8 cellular contexts compared by ENCODE assay signal in the genomic region with DNA sequence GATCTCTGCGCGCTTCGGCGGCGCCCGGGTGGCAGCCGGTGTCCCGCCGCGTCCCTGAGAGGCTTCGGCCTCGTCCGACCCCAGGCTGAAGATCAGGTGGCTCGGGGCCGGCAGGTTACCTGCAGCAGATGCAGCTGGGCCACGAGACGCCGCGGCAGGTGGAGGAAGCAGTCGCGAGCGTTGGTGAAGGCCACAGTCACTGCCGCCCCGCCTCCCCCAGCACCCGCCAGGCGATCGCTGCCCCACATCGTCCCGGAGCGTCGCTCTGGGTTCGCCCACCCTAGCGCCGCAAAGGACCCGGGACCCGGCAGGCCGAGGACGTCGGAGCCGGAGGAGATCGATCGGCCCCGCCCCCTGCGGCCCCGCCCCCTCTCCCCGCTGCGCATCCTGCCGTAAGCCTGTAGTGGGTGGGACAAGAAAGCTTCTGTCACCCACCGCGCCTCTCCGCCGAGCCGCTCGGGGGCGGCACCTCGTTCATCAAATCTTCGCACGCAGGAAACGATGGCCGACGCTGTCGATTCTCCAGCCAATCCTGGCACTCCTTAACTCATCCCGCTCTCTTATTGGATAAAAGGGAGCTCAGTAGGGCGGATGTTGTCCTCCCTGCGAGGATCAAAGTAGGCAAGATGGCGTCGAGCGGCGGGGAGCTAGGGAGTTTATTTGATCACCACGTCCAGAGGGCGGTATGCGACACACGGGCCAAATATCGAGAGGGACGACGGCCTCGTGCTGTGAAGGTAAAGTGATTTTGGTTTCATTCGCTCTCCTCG. TPM values are rescaled to one million over a fixed set of nuclear protein-coding genes. Genes with fewer than 3 reads are reported as not detected.
DNase-seq lines count a peak whose midpoint lies in the region; ATAC-seq and TF ChIP-seq lines count a peak whose summit lies in the region.

A gene (minus strand): TSS at position 333 of the 770 bp plus-strand sequence. CDS start 85 bp downstream, at position 248.
A gene (plus strand): TSS at position 608 of the 770 bp plus-strand sequence. CDS start 19 bp downstream, at position 627.

- TF ChIP-seq POLR2A in GM18505 (IDR thresholded peaks at IDR 0.05; ENCODE audit: borderline replicate concordance, extremely low read depth, insufficient read depth, insufficient read length) (peak; percentile 90), uterus (IDR thresholded peaks at IDR 0.05) (peak; percentile 21 to 55)

- peaks cover 28% of the 10 kb centered on the region for H3K36me3 Mint-ChIP-seq in T-helper 2 cell treated with Interferon-gamma antibody and Interleukin-4, amounts not matched to agents 5 μg/mL and 100 μg/mL, for 36 hours (ENCODE audit: low read depth)

- intact Hi-C loops in ascending aorta (cut with DNase I) (loop anchor here (1.0 to 5.0 kb wide), 5 partner anchors 59 to 704 kb away; a partner anchor contains a TSS), right cardiac atrium (cut with DNase I) (no loop called here), uterus (cut with DNase I; ENCODE audit: low total_unique reads) (no loop called here)

- no peaks in the 10 kb centered on the region for H3K27me3 Mint-ChIP-seq in T-helper 2 cell treated with Interferon-gamma antibody and Interleukin-4, amounts not matched to agents 5 μg/mL and 100 μg/mL, for 36 hours (ENCODE audit: low read depth)

- peak within 1 kb of the TSS; percentile 93 for H3K4me3 Mint-ChIP-seq in T-helper 2 cell treated with Interferon-gamma antibody and Interleukin-4, amounts not matched to agents 5 μg/mL and 100 μg/mL, for 36 hours

- H3K36me3 ChIP-seq in ascending aorta (peaks cover 29 to 32% of the 10 kb centered on the region in 2 donors), uterus (no peaks in the 10 kb centered on the region)

- H3K4me3 ChIP-seq in ascending aorta (peak within 1 kb of the TSS; percentile 86 to 94), right cardiac atrium (ENCODE audit: low read length) (peak within 1 kb of the TSS; percentile 76), uterus (peak within 1 kb of the TSS; percentile 86 to 98)

- TF ChIP-seq CTCF in ascending aorta (IDR thresholded peaks at IDR 0.05) = peak in 2 of 3 experiments; percentile 36 to 48
- TF ChIP-seq CTCF in uterus (IDR thresholded peaks at IDR 0.05) = peak; percentile 16 to 67 (median 42)

- peak; percentile 99 to 100 for DNase-seq in NCI-H1930 (lab: John Stamatoyannopoulos, UW)
- peak; percentile 96 for DNase-seq in T-helper 2 cell treated with Interferon-gamma antibody and Interleukin-4, amounts not matched to agents 5 μg/mL and 100 μg/mL, for 36 hours (ENCODE audit: low spot score)
- DNase-seq in ascending aorta (ENCODE audit: low spot score in 2 of 2) = peak; percentile 90 to 98
- peak; percentile 97 to 98 (median 98) for DNase-seq in right cardiac atrium
- DNase-seq in pulmonary artery endothelial cell (ENCODE audit: low read depth, low spot score) = peak; percentile 97
- DNase-seq in uterus = peak; percentile 95 to 96

- peaks cover 24% of the 10 kb centered on the region for H3K4me1 Mint-ChIP-seq in T-helper 2 cell treated with Interferon-gamma antibody and Interleukin-4, amounts not matched to agents 5 μg/mL and 100 μg/mL, for 36 hours (ENCODE audit: low read depth)

- peak within 1 kb of the TSS; percentile 97 for H3K27ac Mint-ChIP-seq in T-helper 2 cell treated with Interferon-gamma antibody and Interleukin-4, amounts not matched to agents 5 μg/mL and 100 μg/mL, for 36 hours

- ATAC-seq in GM18505 (IDR thresholded peaks at IDR 0.05; ENCODE audit: unreplicated experiment) = peak; percentile 95
- peak; percentile 94 for ATAC-seq in HG02973 (IDR thresholded peaks at IDR 0.05; ENCODE audit: unreplicated experiment)
- peak; percentile 99 for ATAC-seq in right cardiac atrium

- H3K4me1 ChIP-seq in ascending aorta (peaks cover 9 to 18% of the 10 kb centered on the region in 2 donors), right cardiac atrium (ENCODE audit: control insufficient read depth, insufficient read depth, low read length) (no peaks in the 10 kb centered on the region), uterus (no peaks in the 10 kb centered on the region)

- no peaks in the 10 kb centered on the region for H3K9me3 Mint-ChIP-seq in T-helper 2 cell treated with Interferon-gamma antibody and Interleukin-4, amounts not matched to agents 5 μg/mL and 100 μg/mL, for 36 hours

- H3K27me3 ChIP-seq in ascending aorta (no peaks in the 10 kb centered on the region), right cardiac atrium (ENCODE audit: control insufficient read depth, insufficient read depth) (no peaks in the 10 kb centered on the region), uterus (no peaks in the 10 kb centered on the region)

- H3K27ac ChIP-seq in ascending aorta = peak within 1 kb of the TSS; percentile 88 to 89
- H3K27ac ChIP-seq in right cardiac atrium (ENCODE audit: low read length) = peak within 1 kb of the TSS; percentile 77
- H3K27ac ChIP-seq in uterus = peak within 1 kb of the TSS; percentile 90 to 92

- WGBS in right cardiac atrium = under 1% methylated on average over 79 of the region's 79 CpGs

- H3K9me3 ChIP-seq in ascending aorta = no peaks in the 10 kb centered on the region
- no peaks in the 10 kb centered on the region for H3K9me3 ChIP-seq in right cardiac atrium (ENCODE audit: control insufficient read depth, low read length)
- H3K9me3 ChIP-seq in uterus = no peaks in the 10 kb centered on the region

RNA-seq across cellular contexts. Expression of the first gene that starts in this region (rescaled TPM):
- total RNA-seq in ascending aorta = 6.5 TPM
- 10 to 100 TPM; 13.1 to 17.6 (median 15.6) TPM for total RNA-seq in right cardiac atrium
- polyA plus RNA-seq in right cardiac atrium = 9.3 TPM
- 9.4 and 12.8 TPM in 2 replicates for total RNA-seq in pulmonary artery endothelial cell
- total RNA-seq in uterus = 10 to 100 TPM; 19.7 to 59.7 (median 36.8) TPM

RNA-seq across cellular contexts. Expression of the second gene that starts in this region (rescaled TPM):
- total RNA-seq in ascending aorta (2.2 TPM), right cardiac atrium (10 to 100 TPM in 3 of 4 donors, 1 to 10 TPM in 1; 9.1 to 14.8 (median 11.8) TPM), pulmonary artery endothelial cell (8.4 and 13.1 TPM in 2 replicates), uterus (10 to 100 TPM in 3 of 4 donors, 1 to 10 TPM in 1; 3.8 to 24.1 (median 16.6) TPM)
- polyA plus RNA-seq in right cardiac atrium = 10.1 TPM

Comparison
In these comparisons a context has a peak if more than half of its experiments do, and no peak if none do; other contexts are left out.
1. Peak in every context shown above with its lines: DNase-seq, ATAC-seq, H3K4me3 ChIP-seq and H3K27ac ChIP-seq.